9 cellular contexts compared by ENCODE assay signal in genomic region chr20:714453-714852, GRCh38. TPM values are rescaled to one million over a fixed set of nuclear protein-coding genes. Genes with fewer than 3 reads are reported as not detected.
"Had no signal": no experiment of that assay in that cellular context is flagged by ENCODE, and none has a peak within 500 bp of the region (broad histone marks: within the 10 kb centered on the region; RNA-seq: fewer than 3 reads in every experiment).

No MANE protein-coding gene starts in this region.

- H3K4me3 ChIP-seq: GM12878 had no signal

- ATAC-seq: GM12878 had no signal

- FAIRE-seq: G401.6, GM12878, GM12891, GM12892, GM18507, GM19239 had no signal

- DNase-seq: GDM1, GF-D8 had no signal

RNA-seq across cellular contexts. Expression of gene SCRT2, which starts 38.9 kb away (rescaled TPM):
- total RNA-seq: G401, GM12878 had no signal
- polyA plus RNA-seq: GM12878 had no signal

RNA-seq across cellular contexts. Expression of gene SLC52A3, which starts 53.8 kb away (rescaled TPM):
- total RNA-seq: G401, GM12878 had no signal
- polyA plus RNA-seq: GM12878 had no signal
